Comparison of ENCODE assay signal across 1 cellular context in genomic region chr13:42041017-42041683, GRCh38.
TF ChIP-seq lines count a peak whose summit lies in the region.

No MANE protein-coding gene starts in this region.

TF ChIP-seq in GM23338, 12 proteins besides CTCF, POLR2A, EP300 and RAD21 (continued from another document):
- TF ChIP-seq ZNF462 (CRISPR knock-in tag; IDR thresholded peaks at IDR 0.05), result no peak
- TF ChIP-seq POLR2AphosphoS5 (IDR thresholded peaks at IDR 0.05; ENCODE audit: low read depth), result no peak
- TF ChIP-seq ZNF114 (CRISPR knock-in tag; IDR thresholded peaks at IDR 0.05), result no peak
- no peak for TF ChIP-seq STAT1 (IDR thresholded peaks at IDR 0.05; ENCODE audit: unreplicated experiment)
- TF ChIP-seq NANOG (IDR thresholded peaks at IDR 0.05; ENCODE audit: borderline replicate concordance), result no peak
- no peak for TF ChIP-seq EZH2 (IDR thresholded peaks at IDR 0.05; ENCODE audit: low read depth, unreplicated experiment)
- TF ChIP-seq REST (IDR thresholded peaks at IDR 0.05; ENCODE audit: unreplicated experiment), result no peak
- TF ChIP-seq ZNF331 (CRISPR knock-in tag; IDR thresholded peaks at IDR 0.05; ENCODE audit: low read depth), result no peak
